In the genomic region with DNA sequence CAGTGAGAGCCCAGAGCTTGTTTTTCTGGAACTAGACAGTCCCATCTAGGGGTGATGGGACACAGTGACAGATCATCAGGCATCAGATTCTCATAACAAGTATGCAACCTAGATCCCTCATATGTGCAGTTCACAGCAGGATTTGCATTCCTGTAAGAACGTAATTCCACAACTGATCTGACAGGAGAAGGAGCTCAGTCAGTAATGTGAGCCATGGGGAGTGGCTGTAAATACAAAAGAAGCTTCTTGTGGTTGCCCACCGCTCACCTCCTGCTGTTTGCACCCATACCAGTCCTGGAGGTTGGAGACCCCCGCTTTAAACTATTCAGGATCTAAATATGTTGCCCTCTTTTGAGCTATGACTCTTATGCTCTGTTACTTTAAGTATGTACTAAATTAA, we compare ENCODE assay signal across 24 cellular contexts.
"Had no signal": no experiment of that assay in that cellular context is flagged by ENCODE, and none has a peak within 500 bp of the region (broad histone marks: within the 10 kb centered on the region; RNA-seq: fewer than 3 reads in every experiment).

No MANE protein-coding gene starts in this region.

- H3K36me3 ChIP-seq: cardiac muscle cell, ovary, prostate gland, WERI-Rb-1 had no signal

- H3K27ac Mint-ChIP-seq: activated CD4-positive, alpha-beta T cell treated with anti-CD3 and anti-CD28 coated beads, Interleukin-2, amount 10 ng/mL, durations not matched to agents 7 days and 5 days; activated CD8-positive, alpha-beta T cell treated with anti-CD3 and anti-CD28 coated beads, Interleukin-2, amount 10 ng/mL, durations not matched to agents 7 days and 5 days; activated naive CD4-positive, alpha-beta T cell treated with anti-CD3 and anti-CD28 coated beads, Interleukin-2, amount 50 U/mL, for 72 hours; immature natural killer cell; naive thymus-derived CD8-positive, alpha-beta T cell; stimulated activated naive CD8-positive, alpha-beta T cell treated with anti-CD3 and anti-CD28 coated beads, Interleukin-15, amount 100 ng/mL, for 72 hours; T-cell; T-helper 2 cell treated with Interferon-gamma antibody and Interleukin-4, amounts not matched to agents 5 μg/mL and 100 μg/mL, for 36 hours had no signal

- H3K4me1 Mint-ChIP-seq: activated CD4-positive, alpha-beta T cell treated with anti-CD3 and anti-CD28 coated beads, Interleukin-2, amount 10 ng/mL, durations not matched to agents 7 days and 5 days; immature natural killer cell; naive thymus-derived CD8-positive, alpha-beta T cell; stimulated activated naive CD8-positive, alpha-beta T cell treated with anti-CD3 and anti-CD28 coated beads, Interleukin-15, amount 100 ng/mL, for 72 hours; T-cell had no signal

- H3K27me3 ChIP-seq: ascending aorta, cardiac muscle cell, left lung, ovary, tibial nerve had no signal

- H3K36me3 Mint-ChIP-seq: activated naive CD4-positive, alpha-beta T cell treated with anti-CD3 and anti-CD28 coated beads, Interleukin-2, amount 50 U/mL, for 72 hours; immature natural killer cell had no signal

- H3K9me3 ChIP-seq: ascending aorta, left lung, ovary, prostate gland, tibial nerve had no signal

- H3K4me1 ChIP-seq: ascending aorta, left lung, prostate gland, tibial nerve had no signal

- H3K4me3 ChIP-seq: ascending aorta, cardiac muscle cell, left lung, lung, ovary, prostate gland, tibial nerve had no signal

- DNase-seq: activated CD4-positive, alpha-beta T cell treated with anti-CD3 and anti-CD28 coated beads, Interleukin-2, amount 10 ng/mL, durations not matched to agents 7 days and 5 days; activated CD4-positive, CD25-positive, alpha-beta regulatory T cell treated with anti-CD3 and anti-CD28 coated beads, Interleukin-2, amount 50 U/mL, for 72 hours; activated CD8-positive, alpha-beta T cell treated with anti-CD3 and anti-CD28 coated beads, Interleukin-2, amount 10 ng/mL, durations not matched to agents 7 days and 5 days; activated gamma-delta T cell treated with Interleukin-2 at 50 U/mL for 16 hours; activated T-cell treated with anti-CD3 and anti-CD28 coated beads, Interleukin-2, amount 50 U/mL, for 1 hour; effector CD8-positive, alpha-beta T cell; foreskin melanocyte; immature natural killer cell; kidney glomerular epithelial cell; left lung; naive thymus-derived CD8-positive, alpha-beta T cell; ovary; stimulated activated CD4-positive, alpha-beta T cell treated with anti-CD3 and anti-CD28 coated beads, Interleukin-1b, Interleukin-23, amount 100 ng/mL, for 48 hours; stimulated activated naive CD8-positive, alpha-beta T cell treated with anti-CD3 and anti-CD28 coated beads, Interleukin-15, amount 100 ng/mL, for 72 hours; T-cell; WERI-Rb-1 had no signal

- ATAC-seq: activated CD8-positive, alpha-beta T cell treated with anti-CD3 and anti-CD28 coated beads, Interleukin-2, amount 10 ng/mL, durations not matched to agents 7 days and 5 days; activated naive CD4-positive, alpha-beta T cell treated with anti-CD3 and anti-CD28 coated beads, Interleukin-2, amount 50 U/mL, for 72 hours; esophagus mucosa; left lung; naive thymus-derived CD8-positive, alpha-beta T cell; stimulated activated naive CD8-positive, alpha-beta T cell treated with anti-CD3 and anti-CD28 coated beads, Interleukin-15, amount 100 ng/mL, for 72 hours; T-cell had no signal

- H3K27me3 Mint-ChIP-seq: activated CD4-positive, alpha-beta T cell treated with anti-CD3 and anti-CD28 coated beads, Interleukin-2, amount 10 ng/mL, durations not matched to agents 7 days and 5 days; naive thymus-derived CD8-positive, alpha-beta T cell; stimulated activated naive CD8-positive, alpha-beta T cell treated with anti-CD3 and anti-CD28 coated beads, Interleukin-15, amount 100 ng/mL, for 72 hours; T-cell had no signal

- H3K27ac ChIP-seq: ascending aorta, cardiac muscle cell, left lung, ovary, prostate gland, tibial nerve, WERI-Rb-1 had no signal

- H3K9me3 Mint-ChIP-seq: activated CD4-positive, alpha-beta T cell treated with anti-CD3 and anti-CD28 coated beads, Interleukin-2, amount 10 ng/mL, durations not matched to agents 7 days and 5 days; activated naive CD4-positive, alpha-beta T cell treated with anti-CD3 and anti-CD28 coated beads, Interleukin-2, amount 50 U/mL, for 72 hours; immature natural killer cell; naive thymus-derived CD8-positive, alpha-beta T cell; stimulated activated naive CD8-positive, alpha-beta T cell treated with anti-CD3 and anti-CD28 coated beads, Interleukin-15, amount 100 ng/mL, for 72 hours; T-cell; T-helper 2 cell treated with Interferon-gamma antibody and Interleukin-4, amounts not matched to agents 5 μg/mL and 100 μg/mL, for 36 hours had no signal

- H3K4me3 Mint-ChIP-seq: activated CD4-positive, alpha-beta T cell treated with anti-CD3 and anti-CD28 coated beads, Interleukin-2, amount 10 ng/mL, durations not matched to agents 7 days and 5 days; activated CD8-positive, alpha-beta T cell treated with anti-CD3 and anti-CD28 coated beads, Interleukin-2, amount 10 ng/mL, durations not matched to agents 7 days and 5 days; immature natural killer cell; naive thymus-derived CD8-positive, alpha-beta T cell; stimulated activated naive CD8-positive, alpha-beta T cell treated with anti-CD3 and anti-CD28 coated beads, Interleukin-15, amount 100 ng/mL, for 72 hours; T-cell; T-helper 2 cell treated with Interferon-gamma antibody and Interleukin-4, amounts not matched to agents 5 μg/mL and 100 μg/mL, for 36 hours had no signal
